ENCODE assay signal across 8 cellular contexts in the genomic region with DNA sequence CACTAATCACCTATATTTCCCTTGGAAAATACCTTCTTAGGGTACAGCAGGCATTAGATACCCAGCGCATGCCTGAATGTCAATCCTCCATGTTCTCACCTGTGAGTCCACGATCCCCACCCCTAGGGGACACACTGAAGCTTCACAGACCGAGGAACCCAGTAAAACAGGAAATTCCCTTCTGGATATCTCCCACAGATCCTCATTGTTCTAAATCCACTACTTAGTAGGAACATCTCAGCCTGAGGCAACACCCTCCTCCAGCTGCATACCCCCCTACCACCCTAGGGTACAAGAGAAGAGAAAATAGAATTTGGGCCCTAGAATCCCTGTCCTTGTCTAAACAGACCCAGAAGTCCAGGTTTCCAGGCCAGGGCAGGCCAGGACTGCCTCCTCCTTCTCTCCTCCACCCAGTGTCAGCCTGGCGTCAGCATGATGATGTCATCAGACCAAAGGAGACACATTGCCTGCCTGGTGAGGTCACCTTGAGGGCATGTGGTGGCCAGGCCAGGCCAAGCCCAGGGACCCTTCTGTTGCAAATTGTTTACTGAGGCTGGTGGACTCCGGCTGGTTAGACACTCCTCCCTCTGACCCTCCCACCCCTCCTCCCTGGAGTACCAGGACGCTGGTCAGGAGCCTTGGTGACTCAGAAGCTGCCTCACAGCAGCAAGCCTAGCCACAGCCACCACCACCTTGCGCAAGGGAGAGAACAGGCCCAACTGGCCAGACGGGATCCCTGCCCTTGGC. TPM values are rescaled to one million over a fixed set of nuclear protein-coding genes. Genes with fewer than 3 reads are reported as not detected.
DNase-seq lines count a peak whose midpoint lies in the region; ATAC-seq and TF ChIP-seq lines count a peak whose summit lies in the region.

No MANE protein-coding gene starts in this region.

- H3K4me1 ChIP-seq in mammary epithelial cell (ENCODE audit: insufficient read depth, low read length), result peaks cover 56% of the 10 kb centered on the region
- H3K4me1 ChIP-seq in lower lobe of right lung, result peaks cover 33% of the 10 kb centered on the region

- H3K4me3 ChIP-seq in AG09309 (ENCODE audit: control insufficient read depth, low read depth, low read length) (no peak overlapping the region), LNCaP clone FGC (ENCODE audit: low read depth, low read length) (peak overlapping the region; percentile 24), mammary epithelial cell (replicated peaks in 1 of 3; ENCODE audit: insufficient read depth in 1 of 3, low read depth in 2 of 3, low read length in 3 of 3) (no peak overlapping the region), lower lobe of right lung (no peak overlapping the region), dorsolateral prefrontal cortex (no peak overlapping the region)

- no peak for TF ChIP-seq CTCF in AG09309 (IDR thresholded peaks at IDR 0.05; ENCODE audit: control insufficient read depth, insufficient read depth, low read depth, low read length, missing control alignments)
- TF ChIP-seq CTCF in LNCaP clone FGC (IDR thresholded peaks at IDR 0.05; ENCODE audit: control insufficient read depth, extremely low read depth, insufficient read depth), result no peak
- no peak for TF ChIP-seq CTCF in mammary epithelial cell (conservative IDR thresholded peaks at IDR 0.05 in 1 of 2, IDR thresholded peaks at IDR 0.05 in 1 of 2; ENCODE audit: extremely low read depth in 1 of 2, insufficient read depth in 1 of 2, low read depth in 1 of 2, low read length in 2 of 2)
- TF ChIP-seq CTCF in lower lobe of right lung (IDR thresholded peaks at IDR 0.05), result no peak
- TF ChIP-seq CTCF in GM10248 (IDR thresholded peaks at IDR 0.05; ENCODE audit: control extremely low read depth, extremely low read depth, low read depth, missing control alignments), result no peak
- no peak for TF ChIP-seq CTCF in dorsolateral prefrontal cortex (IDR thresholded peaks at IDR 0.05 in 54 of 56, conservative IDR thresholded peaks at IDR 0.05 in 2 of 56; ENCODE audit: low read depth in 1 of 56, partially characterized antibody in 56 of 56)

- CTCF ChIA-PET in mammary epithelial cell (lab: Charles Lee; ENCODE audit: low non-redundant PET), result no interaction called here
- CTCF ChIA-PET in GM10248 (lab: Yijun Ruan, JAX), result interaction anchor here (1.0 to 9.2 kb wide), 5 partner anchors 10 to 57 kb away, joined by 3 to 91 read pairs (median 3); a partner anchor contains a TSS

- H3K36me3 ChIP-seq in mammary epithelial cell (ENCODE audit: insufficient read depth, low read length) (no peaks in the 10 kb centered on the region), lower lobe of right lung (no peaks in the 10 kb centered on the region)

- H2AFZ ChIP-seq in mammary epithelial cell (ENCODE audit: low read depth, low read length), result peak overlapping the region; percentile 23

- ATAC-seq in lower lobe of right lung, result peak; percentile 96 to 97
- no peak for ATAC-seq in HG03280 (IDR thresholded peaks at IDR 0.05; ENCODE audit: unreplicated experiment)

- H3K9me3 ChIP-seq in mammary epithelial cell (replicated peaks; ENCODE audit: insufficient read depth, low read length) (no peaks in the 10 kb centered on the region), lower lobe of right lung (no peaks in the 10 kb centered on the region)

- peak overlapping the region; percentile 58 for H3K9ac ChIP-seq in mammary epithelial cell (ENCODE audit: insufficient read depth, low read length)

- BruUV-seq in mammary epithelial cell (replicated peaks; lab: Mats Ljungman, UMichigan), result TSS peak; percentile 44

- DNase-seq in AG09309 (ENCODE audit: low read depth) (peak; percentile 69), LNCaP clone FGC (ENCODE audit: low read depth) (peak; percentile 69), mammary epithelial cell (peak; percentile 98), lower lobe of right lung (peak; percentile 95), GM10248 (ENCODE audit: extremely low spot score) (no peak), NCI-H187 (lab: John Stamatoyannopoulos, UW) (no peak), dorsolateral prefrontal cortex (no peak)

- H3K79me2 ChIP-seq in mammary epithelial cell (ENCODE audit: insufficient read depth, low read length), result no peaks in the 10 kb centered on the region

- 30% methylated on average over 5 of the region's 8 CpGs for WGBS in mammary epithelial cell (ENCODE audit: low coverage, missing lambda C conversion rate)

- intact Hi-C loops in mammary epithelial cell (cut with micrococcal nuclease) (loop anchor here (1.0 kb wide), 1 partner anchor 8 kb away; no protein-coding TSS in a partner anchor), lower lobe of right lung (cut with DNase I) (no loop called here), dorsolateral prefrontal cortex (cut with DNase I) (no loop called here)

- in situ Hi-C loops in mammary epithelial cell (cut with MboI; ENCODE audit: low sequenced_read_pairs in 2 of 2), result loop anchor here in 1 of 2 donors (25.0 kb wide), 1 partner anchor 246 kb away; no protein-coding TSS in a partner anchor

- dilution Hi-C loops in mammary epithelial cell (cut with HindIII; ENCODE audit: low sequenced_read_pairs), result loop anchor here (5.0 to 25.0 kb wide), 2 partner anchors 54 to 246 kb away; no protein-coding TSS in a partner anchor

- POLR2A ChIA-PET in GM10248 (lab: Yijun Ruan, JAX), result no interaction called here

- H3K27ac ChIP-seq in mammary epithelial cell (ENCODE audit: insufficient read depth, low read depth, low read length) (peak overlapping the region; percentile 86), lower lobe of right lung (peak overlapping the region; percentile 80), dorsolateral prefrontal cortex (no peak overlapping the region)

- no peaks in the 10 kb centered on the region for H4K20me1 ChIP-seq in mammary epithelial cell (ENCODE audit: insufficient read depth, low read length)

- H3K27me3 ChIP-seq in mammary epithelial cell (ENCODE audit: insufficient read depth, low read length) (no peaks in the 10 kb centered on the region), lower lobe of right lung (ENCODE audit: low read depth) (no peaks in the 10 kb centered on the region), dorsolateral prefrontal cortex (peaks cover 0 to 13% (median 0%) of the 10 kb centered on the region in 45 donors)

- peak overlapping the region; percentile 39 for H3K4me2 ChIP-seq in mammary epithelial cell (ENCODE audit: insufficient read depth, low read depth, low read length)

RNA-seq across cellular contexts. Expression of a gene that starts 6.2 kb away (rescaled TPM):
- total RNA-seq in mammary epithelial cell (10 to 100 TPM in 1 of 2 donors, 1 to 10 TPM in 1; 5.6 to 13.2 TPM), lower lobe of right lung (6.2 TPM), dorsolateral prefrontal cortex (1 to 10 TPM in 1 of 120 experiments, under 1 TPM in 3, not detected in 116; 0.14 to 1.1 (median 0.23) TPM)
- polyA plus RNA-seq in mammary epithelial cell, result 5.5 TPM
- polyA minus RNA-seq in mammary epithelial cell, result 53.4 TPM

RNA-seq across cellular contexts. Expression of a gene that starts 13.5 kb away (rescaled TPM):
- under 1 TPM; 0.17 to 0.26 TPM for total RNA-seq in mammary epithelial cell
- polyA plus RNA-seq in mammary epithelial cell, result 0.03 TPM
- polyA minus RNA-seq in mammary epithelial cell, result not detected
- 63.7 TPM for total RNA-seq in lower lobe of right lung
- 10 to 100 TPM in 1 of 120 experiments, 1 to 10 TPM in 116, under 1 TPM in 3; 0.67 to 13.9 (median 3.2) TPM for total RNA-seq in dorsolateral prefrontal cortex

RNA-seq across cellular contexts. Expression of a gene that starts 15.0 kb away (rescaled TPM):
- total RNA-seq in mammary epithelial cell (1 to 10 TPM; 3.0 to 3.8 TPM), lower lobe of right lung (7.2 TPM), dorsolateral prefrontal cortex (10 to 100 TPM; 15.1 to 54.9 (median 36.9) TPM)
- 1.7 TPM for polyA plus RNA-seq in mammary epithelial cell
- polyA minus RNA-seq in mammary epithelial cell, result not detected

RNA-seq across cellular contexts. Expression of a gene that starts 34.7 kb away (rescaled TPM):
- total RNA-seq in mammary epithelial cell (100 to 1,000 TPM in 1 of 2 donors, 10 to 100 TPM in 1; 34.2 to 141 TPM), lower lobe of right lung (46.2 TPM), dorsolateral prefrontal cortex (100 to 1,000 TPM in 3 of 120 experiments, 10 to 100 TPM in 117; 50.1 to 108 (median 72.3) TPM)
- 181 TPM for polyA plus RNA-seq in mammary epithelial cell
- polyA minus RNA-seq in mammary epithelial cell, result 12.6 TPM

RNA-seq across cellular contexts. Expression of a gene that starts 34.7 kb away (rescaled TPM):
- 10 to 100 TPM; 31.3 to 51.1 TPM for total RNA-seq in mammary epithelial cell
- polyA plus RNA-seq in mammary epithelial cell, result 57.8 TPM
- 21.7 TPM for polyA minus RNA-seq in mammary epithelial cell
- 43.6 TPM for total RNA-seq in lower lobe of right lung
- 10 to 100 TPM; 28.2 to 55.3 (median 40.7) TPM for total RNA-seq in dorsolateral prefrontal cortex

Comparison
In these comparisons a context has a peak if more than half of its experiments do, and no peak if none do; other contexts are left out.
1. DNase-seq: peak in AG09309 (single experiment), LNCaP clone FGC (single experiment), mammary epithelial cell (single experiment) and lower lobe of right lung (single experiment); none in GM10248 (single experiment), NCI-H187 (0 of 2) and dorsolateral prefrontal cortex (0 of 10).
2. H3K27ac ChIP-seq: peak in mammary epithelial cell (single experiment) and lower lobe of right lung (single experiment); none in dorsolateral prefrontal cortex (0 of 59).